In genomic region chr3:7960601-7961000, GRCh38 we compare ENCODE assay signal across 37 cellular contexts.
"Had no signal": no experiment of that assay in that cellular context is flagged by ENCODE, and none has a peak within 500 bp of the region (broad histone marks: within the 10 kb centered on the region; RNA-seq: fewer than 3 reads in every experiment).

No MANE protein-coding gene starts in this region.

- H3K4me3 ChIP-seq: ascending aorta, body of pancreas, breast epithelium, cardiac muscle cell had no signal

- H3K27me3 Mint-ChIP-seq: activated naive CD4-positive, alpha-beta T cell treated with anti-CD3 and anti-CD28 coated beads, Interleukin-2, amount 10 ng/mL, durations not matched to agents 7 days and 5 days; activated naive CD4-positive, alpha-beta T cell treated with anti-CD3 and anti-CD28 coated beads, Interleukin-2, amount 50 U/mL, for 24 hours; activated naive CD8-positive, alpha-beta T cell; activated naive CD8-positive, alpha-beta T cell treated with anti-CD3 and anti-CD28 coated beads for 36 hours; activated naive CD8-positive, alpha-beta T cell treated with anti-CD3 and anti-CD28 coated beads, Interleukin-2, amount 50 U/mL, for 24 hours; activated T-cell treated with anti-CD3 and anti-CD28 coated beads, Interleukin-2, amount 50 U/mL, for 24 hours; central memory CD8-positive, alpha-beta T cell had no signal

- ATAC-seq: activated naive CD4-positive, alpha-beta T cell treated with anti-CD3 and anti-CD28 coated beads, Interleukin-2, amount 50 U/mL, for 72 hours; activated naive CD8-positive, alpha-beta T cell treated with anti-CD3 and anti-CD28 coated beads, Interleukin-2, amount 50 U/mL, for 24 hours; activated T-cell treated with anti-CD3 and anti-CD28 coated beads, Interleukin-2, amount 50 U/mL, for 4 hours; activated T-cell treated with anti-CD3 and anti-CD28 coated beads, Interleukin-2, amount 50 U/mL, for 72 hours; activated T-helper 17 cell treated with anti-CD3 and anti-CD28 coated beads, Interleukin-2, amount 50 U/mL, for 72 hours; body of pancreas had no signal

- H3K9me3 Mint-ChIP-seq: activated naive CD4-positive, alpha-beta T cell treated with anti-CD3 and anti-CD28 coated beads for 36 hours; activated naive CD4-positive, alpha-beta T cell treated with anti-CD3 and anti-CD28 coated beads, Interleukin-2, amount 10 ng/mL, durations not matched to agents 7 days and 5 days; activated naive CD4-positive, alpha-beta T cell treated with anti-CD3 and anti-CD28 coated beads, Interleukin-2, amount 50 U/mL, for 24 hours; activated naive CD8-positive, alpha-beta T cell treated with anti-CD3 and anti-CD28 coated beads for 36 hours; activated T-cell treated with anti-CD3 and anti-CD28 coated beads, Interleukin-2, amount 50 U/mL, for 24 hours; activated T-helper 1 cell treated with anti-CD3 and anti-CD28 coated beads, Interleukin-12 subunit alpha, Interleukin-12 subunit beta, Interleukin-2, Interleukin-4 antibody, amounts not matched to agents 30 ng/mL and 10 ng/mL and 1 ng/mL, durations not matched to agents 14 hours and 24 hours and 36 hours; activated T-helper 2 cell treated with anti-CD3 and anti-CD28 coated beads, Interferon-gamma antibody, Interleukin-2, Interleukin-4, amounts not matched to agents 10 μg/mL and 5 μg/mL and 100 μg/mL, durations not matched to agents 14 hours and 24 hours and 36 hours had no signal

- H3K4me1 Mint-ChIP-seq: activated naive CD4-positive, alpha-beta T cell treated with anti-CD3 and anti-CD28 coated beads, Interleukin-2, amount 10 ng/mL, durations not matched to agents 7 days and 5 days; activated naive CD4-positive, alpha-beta T cell treated with anti-CD3 and anti-CD28 coated beads, Interleukin-2, amount 50 U/mL, for 24 hours; activated naive CD8-positive, alpha-beta T cell treated with anti-CD3 and anti-CD28 coated beads for 36 hours; activated naive CD8-positive, alpha-beta T cell treated with anti-CD3 and anti-CD28 coated beads, Interleukin-2, amount 10 ng/mL, durations not matched to agents 7 days and 5 days; activated naive CD8-positive, alpha-beta T cell treated with anti-CD3 and anti-CD28 coated beads, Interleukin-2, amount 50 U/mL, for 24 hours; activated T-helper 17 cell treated with anti-CD3 and anti-CD28 coated beads, Interleukin-2, amount 50 U/mL, for 72 hours; central memory CD8-positive, alpha-beta T cell had no signal

- DNase-seq: activated effector memory CD4-positive, alpha-beta T cell treated with anti-CD3 and anti-CD28 coated beads, Interleukin-2, amount 50 U/mL, for 16 hours; activated effector memory CD4-positive, alpha-beta T cell treated with Interleukin-2 at 50 U/mL for 16 hours; activated gamma-delta T cell; activated gamma-delta T cell treated with Interleukin-2 at 50 U/mL for 16 hours; activated naive CD4-positive, alpha-beta T cell; activated naive CD4-positive, alpha-beta T cell treated with anti-CD3 and anti-CD28 coated beads for 36 hours; activated naive CD4-positive, alpha-beta T cell treated with anti-CD3 and anti-CD28 coated beads, Interleukin-2, amount 10 ng/mL, durations not matched to agents 7 days and 5 days; activated naive CD4-positive, alpha-beta T cell treated with anti-CD3 and anti-CD28 coated beads, Interleukin-2, amount 50 U/mL, for 16 hours; activated naive CD4-positive, alpha-beta T cell treated with Interleukin-2 at 50 U/mL for 16 hours; activated naive CD8-positive, alpha-beta T cell treated with anti-CD3 and anti-CD28 coated beads for 36 hours; activated naive CD8-positive, alpha-beta T cell treated with anti-CD3 and anti-CD28 coated beads, Interleukin-2, amount 10 ng/mL, durations not matched to agents 7 days and 5 days; activated naive CD8-positive, alpha-beta T cell treated with anti-CD3 and anti-CD28 coated beads, Interleukin-2, amount 50 U/mL, for 24 hours; activated T-cell treated with anti-CD3 and anti-CD28 coated beads, Interleukin-2, amount 50 U/mL, for 1 hour; activated T-cell treated with anti-CD3 and anti-CD28 coated beads, Interleukin-2, amount 50 U/mL, for 24 hours; activated T-cell treated with anti-CD3 and anti-CD28 coated beads, Interleukin-2, amount 50 U/mL, for 4 hours; activated T-cell treated with anti-CD3 and anti-CD28 coated beads, Interleukin-2, amount 50 U/mL, for 48 hours; activated T-cell treated with anti-CD3 and anti-CD28 coated beads, Interleukin-2, amount 50 U/mL, for 72 hours; adrenal gland; amniotic stem cell; amygdala; anterior cingulate cortex; aorta; body of pancreas; brain microvascular endothelial cell; central memory CD4-positive, alpha-beta T cell; cerebellar nuclear complex had no signal

- H3K27me3 ChIP-seq: adrenal gland, ascending aorta, body of pancreas, brain microvascular endothelial cell, breast epithelium, cardiac muscle cell had no signal

- H3K9me3 ChIP-seq: adrenal gland, ascending aorta, body of pancreas, breast epithelium had no signal

- H3K36me3 ChIP-seq: adrenal gland, ascending aorta, brain microvascular endothelial cell, breast epithelium, cardiac muscle cell had no signal

- H3K4me3 Mint-ChIP-seq: activated naive CD4-positive, alpha-beta T cell treated with anti-CD3 and anti-CD28 coated beads for 36 hours; activated naive CD4-positive, alpha-beta T cell treated with anti-CD3 and anti-CD28 coated beads, Interleukin-2, amount 10 ng/mL, durations not matched to agents 7 days and 5 days; activated naive CD4-positive, alpha-beta T cell treated with anti-CD3 and anti-CD28 coated beads, Interleukin-2, amount 50 U/mL, for 24 hours; activated naive CD8-positive, alpha-beta T cell; activated naive CD8-positive, alpha-beta T cell treated with anti-CD3 and anti-CD28 coated beads for 36 hours; activated naive CD8-positive, alpha-beta T cell treated with anti-CD3 and anti-CD28 coated beads, Interleukin-2, amount 10 ng/mL, durations not matched to agents 7 days and 5 days; activated naive CD8-positive, alpha-beta T cell treated with anti-CD3 and anti-CD28 coated beads, Interleukin-2, amount 50 U/mL, for 24 hours; activated T-cell treated with anti-CD3 and anti-CD28 coated beads, Interleukin-2, amount 50 U/mL, for 24 hours; activated T-cell treated with anti-CD3 and anti-CD28 coated beads, Interleukin-2, amount 50 U/mL, for 4 hours; activated T-cell treated with anti-CD3 and anti-CD28 coated beads, Interleukin-2, amount 50 U/mL, for 72 hours; activated T-helper 1 cell treated with anti-CD3 and anti-CD28 coated beads, Interleukin-12 subunit alpha, Interleukin-12 subunit beta, Interleukin-2, Interleukin-4 antibody, amounts not matched to agents 30 ng/mL and 10 ng/mL and 1 ng/mL, durations not matched to agents 14 hours and 24 hours and 36 hours; activated T-helper 17 cell treated with anti-CD3 and anti-CD28 coated beads, Interleukin-2, amount 50 U/mL, for 72 hours; brain; central memory CD8-positive, alpha-beta T cell had no signal

- H3K4me1 ChIP-seq: adrenal gland, ascending aorta, body of pancreas, breast epithelium had no signal

- H3K27ac ChIP-seq: adrenal gland, ascending aorta, body of pancreas, brain microvascular endothelial cell, breast epithelium, cardiac muscle cell had no signal

- H3K27ac Mint-ChIP-seq: activated naive CD4-positive, alpha-beta T cell treated with anti-CD3 and anti-CD28 coated beads for 36 hours; activated naive CD4-positive, alpha-beta T cell treated with anti-CD3 and anti-CD28 coated beads, Interleukin-2, amount 10 ng/mL, durations not matched to agents 7 days and 5 days; activated naive CD4-positive, alpha-beta T cell treated with anti-CD3 and anti-CD28 coated beads, Interleukin-2, amount 50 U/mL, for 24 hours; activated naive CD4-positive, alpha-beta T cell treated with anti-CD3 and anti-CD28 coated beads, Interleukin-2, amount 50 U/mL, for 72 hours; activated naive CD8-positive, alpha-beta T cell; activated naive CD8-positive, alpha-beta T cell treated with anti-CD3 and anti-CD28 coated beads for 36 hours; activated naive CD8-positive, alpha-beta T cell treated with anti-CD3 and anti-CD28 coated beads, Interleukin-2, amount 10 ng/mL, durations not matched to agents 7 days and 5 days; activated naive CD8-positive, alpha-beta T cell treated with anti-CD3 and anti-CD28 coated beads, Interleukin-2, amount 50 U/mL, for 24 hours; activated T-cell treated with anti-CD3 and anti-CD28 coated beads, Interleukin-2, amount 50 U/mL, for 24 hours; activated T-cell treated with anti-CD3 and anti-CD28 coated beads, Interleukin-2, amount 50 U/mL, for 72 hours; activated T-helper 1 cell treated with anti-CD3 and anti-CD28 coated beads, Interleukin-12 subunit alpha, Interleukin-12 subunit beta, Interleukin-2, Interleukin-4 antibody, amounts not matched to agents 30 ng/mL and 10 ng/mL and 1 ng/mL, durations not matched to agents 14 hours and 24 hours and 36 hours; activated T-helper 17 cell treated with anti-CD3 and anti-CD28 coated beads, Interleukin-2, amount 50 U/mL, for 72 hours; activated T-helper 2 cell treated with anti-CD3 and anti-CD28 coated beads, Interferon-gamma antibody, Interleukin-2, Interleukin-4, amounts not matched to agents 10 μg/mL and 5 μg/mL and 100 μg/mL, durations not matched to agents 14 hours and 24 hours and 36 hours; brain had no signal

- H3K36me3 Mint-ChIP-seq: activated naive CD4-positive, alpha-beta T cell treated with anti-CD3 and anti-CD28 coated beads, Interleukin-2, amount 10 ng/mL, durations not matched to agents 7 days and 5 days; activated naive CD4-positive, alpha-beta T cell treated with anti-CD3 and anti-CD28 coated beads, Interleukin-2, amount 50 U/mL, for 24 hours; activated naive CD4-positive, alpha-beta T cell treated with anti-CD3 and anti-CD28 coated beads, Interleukin-2, amount 50 U/mL, for 72 hours; activated naive CD8-positive, alpha-beta T cell; activated naive CD8-positive, alpha-beta T cell treated with anti-CD3 and anti-CD28 coated beads for 36 hours; activated naive CD8-positive, alpha-beta T cell treated with anti-CD3 and anti-CD28 coated beads, Interleukin-2, amount 10 ng/mL, durations not matched to agents 7 days and 5 days; brain had no signal
